Comparison of ENCODE assay signal across 20 cellular contexts in the genomic region with DNA sequence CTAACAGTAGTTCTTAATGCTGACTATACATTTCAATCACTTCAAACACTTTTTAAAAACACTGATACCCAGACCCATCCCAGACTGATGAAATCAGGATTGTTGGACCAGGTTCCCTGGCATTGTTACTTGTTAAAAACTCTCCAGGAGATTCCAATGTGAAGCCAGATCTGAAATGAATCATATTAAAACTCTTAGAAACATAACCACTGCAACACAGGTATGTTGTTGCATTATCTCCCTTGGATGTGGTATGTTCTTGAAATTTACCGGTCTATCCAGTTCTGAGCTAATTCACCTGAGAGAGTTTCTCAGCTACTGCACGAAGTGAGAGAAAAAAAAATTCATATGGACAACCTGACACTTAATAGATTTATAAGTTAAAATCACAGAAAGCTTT. TPM values are rescaled to one million over a fixed set of nuclear protein-coding genes. Genes with fewer than 3 reads are reported as not detected.
A peak's percentile ranks its signal among the peaks of the same experiment; 100 is the strongest.
DNase-seq lines count a peak whose midpoint lies in the region; ATAC-seq, FAIRE-seq and TF ChIP-seq lines count a peak whose summit lies in the region.
"Had no signal": no experiment of that assay in that cellular context is flagged by ENCODE, and none has a peak within 500 bp of the region (broad histone marks: within the 10 kb centered on the region; RNA-seq: fewer than 3 reads in every experiment).

No MANE protein-coding gene starts in this region.

- peak overlapping the region; percentile 45 for H3K27ac Mint-ChIP-seq in memory B cell
- H3K27ac Mint-ChIP-seq: CD8-positive, alpha-beta T cell had no signal

- no peak for TF ChIP-seq POLR2A in IMR-90 (IDR thresholded peaks at IDR 0.05; ENCODE audit: low read depth, low read length)
- no peak for TF ChIP-seq POLR2A in K562 (conservative IDR thresholded peaks at IDR 0.05)
- TF ChIP-seq POLR2A in transverse colon (IDR thresholded peaks at IDR 0.05), result no peak

- no peak overlapping the region for H2BK5ac ChIP-seq in IMR-90 (ENCODE audit: low read depth, low read length, poor library complexity, severe bottlenecking)

- no peaks in the 10 kb centered on the region for H3K36me3 ChIP-seq in IMR-90 (ENCODE audit: control insufficient read depth, insufficient read depth, low read length)
- H3K36me3 ChIP-seq in K562 (ENCODE audit: control insufficient read depth, insufficient read depth, low read length), result peaks cover 26% of the 10 kb centered on the region
- H3K36me3 ChIP-seq in thoracic aorta, result peaks cover 6% of the 10 kb centered on the region
- no peaks in the 10 kb centered on the region for H3K36me3 ChIP-seq in hepatocyte (replicated peaks; ENCODE audit: insufficient read depth, low read depth)
- H3K36me3 ChIP-seq in transverse colon, result no peaks in the 10 kb centered on the region

- H3K9me3 ChIP-seq in IMR-90 (ENCODE audit: control insufficient read depth, insufficient read depth, low read length) (no peaks in the 10 kb centered on the region; the same call in 1 of the 2 replicates), K562 (replicated peaks; ENCODE audit: control insufficient read depth, insufficient read depth, low read depth, low read length) (no peaks in the 10 kb centered on the region; the same call in 1 of the 2 replicates), thoracic aorta (no peaks in the 10 kb centered on the region), hepatocyte (ENCODE audit: low read depth) (no peaks in the 10 kb centered on the region), transverse colon (no peaks in the 10 kb centered on the region)

- H2BK120ac ChIP-seq in IMR-90 (ENCODE audit: low read depth, low read length), result no peak overlapping the region

- H2AK5ac ChIP-seq in IMR-90 (ENCODE audit: low read depth, low read length), result no peak overlapping the region

- no peak overlapping the region for H4K91ac ChIP-seq in IMR-90 (ENCODE audit: insufficient read depth, low read depth, low read length)

- peaks cover 20% of the 10 kb centered on the region for H3K36me3 Mint-ChIP-seq in memory B cell
- H3K36me3 Mint-ChIP-seq: CD8-positive, alpha-beta T cell had no signal

- no peak overlapping the region for H2BK20ac ChIP-seq in IMR-90 (ENCODE audit: low read depth, low read length)

- no peak for TF ChIP-seq RAD21 in IMR-90 (IDR thresholded peaks at IDR 0.05; ENCODE audit: low read length)
- TF ChIP-seq RAD21 in K562 (CRISPR knock-in tag; conservative IDR thresholded peaks at IDR 0.05 in 1 of 2, IDR thresholded peaks at IDR 0.05 in 1 of 2), result no peak

- H4K20me1 ChIP-seq in IMR-90 (ENCODE audit: insufficient read depth, low read length), result no peaks in the 10 kb centered on the region
- H4K20me1 ChIP-seq in K562 (replicated peaks; ENCODE audit: control insufficient read depth, insufficient read depth, low read length), result no peaks in the 10 kb centered on the region
- no peaks in the 10 kb centered on the region for H4K20me1 ChIP-seq in hepatocyte (ENCODE audit: insufficient read depth, poor library complexity, severe bottlenecking)

- H3K79me1 ChIP-seq in IMR-90 (ENCODE audit: low read depth in 1 of 2, low read length in 2 of 2), result no peaks in the 10 kb centered on the region

- H3K79me2 ChIP-seq in K562 (ENCODE audit: control insufficient read depth, insufficient read depth, low read length) (peaks cover 12% of the 10 kb centered on the region), hepatocyte (no peaks in the 10 kb centered on the region)

- no peak overlapping the region for H3K18ac ChIP-seq in IMR-90 (ENCODE audit: low read depth, low read length)

- H3K27ac ChIP-seq in IMR-90 (ENCODE audit: insufficient read depth, low read length) (no peak overlapping the region), K562 (ENCODE audit: extremely low read depth, low read depth, low read length) (no peak overlapping the region), thoracic aorta (peak overlapping the region; percentile 2 to 62), hepatocyte (no peak overlapping the region), transverse colon (no peak overlapping the region)
- H3K27ac ChIP-seq: GM23248, HL-60 had no signal

- peaks cover 5% of the 10 kb centered on the region for H3K9me3 Mint-ChIP-seq in memory B cell
- H3K9me3 Mint-ChIP-seq: CD8-positive, alpha-beta T cell had no signal

- H3K4me3 ChIP-seq in IMR-90 (ENCODE audit: insufficient read depth, low read depth, low read length), result no peak overlapping the region
- H3K4me3 ChIP-seq in K562, result no peak overlapping the region
- no peak overlapping the region for H3K4me3 ChIP-seq in thoracic aorta
- no peak overlapping the region for H3K4me3 ChIP-seq in hepatocyte
- H3K4me3 ChIP-seq in transverse colon, result no peak overlapping the region
- H3K4me3 ChIP-seq: GM23248 had no signal

- DNase-seq in IMR-90 (no peak), K562 (ENCODE audit: extremely low read depth in 1 of 4, low spot score in 3 of 4) (no peak), memory B cell (ENCODE audit: low spot score in 2 of 2) (no peak), thoracic aorta (ENCODE audit: low spot score) (no peak), NCI-H1105 (lab: John Stamatoyannopoulos, UW) (no peak), hepatocyte (ENCODE audit: low spot score) (no peak), transverse colon (no peak)
- DNase-seq: CD8-positive, alpha-beta T cell; DND-41; GDM1; KG1; NCI-H1092; NCI-H1694; NCI-H345; NCI-H69; NK-92 treated with Interleukin-12 subunit alpha and Interleukin-12 subunit beta, amount 100 ng/mL, for 24 hours; OCI-M1 had no signal

- peaks cover 3% of the 10 kb centered on the region for H3K4me1 Mint-ChIP-seq in memory B cell

- H2AFZ ChIP-seq in IMR-90 (replicated peaks; ENCODE audit: low read length, poor library complexity) (no peak overlapping the region), K562 (ENCODE audit: low read depth, low read length) (no peak overlapping the region), hepatocyte (no peak overlapping the region)
- H2AFZ ChIP-seq: GM23248 had no signal

- TF ChIP-seq EP300 in K562 (IDR thresholded peaks at IDR 0.05; ENCODE audit: low read length) (no peak), transverse colon (IDR thresholded peaks at IDR 0.05; ENCODE audit: low read depth) (no peak)

- H3K56ac ChIP-seq in IMR-90 (ENCODE audit: extremely low read depth, insufficient read depth, low read length), result no peak overlapping the region

- H3K23ac ChIP-seq in IMR-90 (ENCODE audit: low read depth, low read length), result no peak overlapping the region

- no peak overlapping the region for H4K8ac ChIP-seq in IMR-90 (ENCODE audit: low read depth in 2 of 2, low read length in 2 of 2)

- H3K9ac ChIP-seq in IMR-90 (ENCODE audit: low read depth, low read length) (no peak overlapping the region), K562 (ENCODE audit: insufficient read depth in 1 of 2, low read depth in 2 of 2, low read length in 2 of 2) (no peak overlapping the region)
- H3K9ac ChIP-seq: GM23248 had no signal

- no peak overlapping the region for H2AK9ac ChIP-seq in IMR-90 (replicated peaks; ENCODE audit: low read depth, low read length, poor library complexity)

- CTCF ChIA-PET in IMR-90 (lab: Yijun Ruan, JAX), result interaction anchor here (1.1 kb wide), 1 partner anchor 33 kb away, joined by 3 read pairs; no protein-coding TSS in a partner anchor
- CTCF ChIA-PET in K562 (lab: Yijun Ruan, JAX; ENCODE audit: low intra/inter-chr PET ratio), result no interaction called here

- no peak overlapping the region for H2BK15ac ChIP-seq in IMR-90 (ENCODE audit: low read depth, low read length)

- no peaks in the 10 kb centered on the region for H3K9me2 ChIP-seq in hepatocyte (replicated peaks; ENCODE audit: insufficient read depth)

- intact Hi-C loops in IMR-90 (cut with micrococcal nuclease), result no loop called here
- intact Hi-C loops in K562 (cut with micrococcal nuclease), result no loop called here
- intact Hi-C loops in transverse colon (cut with DNase I; ENCODE audit: low total_unique reads), result no loop called here

- H3K4me1 ChIP-seq in IMR-90 (ENCODE audit: control insufficient read depth, insufficient read depth, low read length), result no peaks in the 10 kb centered on the region
- no peaks in the 10 kb centered on the region for H3K4me1 ChIP-seq in K562 (replicated peaks in 1 of 2; ENCODE audit: control insufficient read depth in 2 of 2, insufficient read depth in 2 of 2, low read length in 2 of 2)
- peaks cover 17 to 29% of the 10 kb centered on the region in 2 donors for H3K4me1 ChIP-seq in thoracic aorta (ENCODE audit: control insufficient read depth in 1 of 2, low read depth in 2 of 2)
- H3K4me1 ChIP-seq in hepatocyte (ENCODE audit: insufficient read depth), result no peaks in the 10 kb centered on the region
- no peaks in the 10 kb centered on the region for H3K4me1 ChIP-seq in transverse colon

- H3K4ac ChIP-seq in IMR-90 (ENCODE audit: low read depth, low read length), result no peak overlapping the region

- POLR2A ChIA-PET in IMR-90 (lab: Charles Lee; ENCODE audit: unreplicated experiment), result no interaction called here
- POLR2A ChIA-PET in K562 (lab: Yijun Ruan, JAX), result interaction anchor here (1.5 kb wide), 1 partner anchor 21 kb away, joined by 3 read pairs; no protein-coding TSS in a partner anchor

- no peaks in the 10 kb centered on the region for H3K27me3 Mint-ChIP-seq in memory B cell

- WGBS in IMR-90 (ENCODE audit: extremely low coverage in 2 of 2, insufficient read length in 1 of 2), 2 experiments, result no CpG with 5 or more reads among the region's 2 CpGs
- 57% methylated on average over 2 of the region's 2 CpGs for WGBS in K562 (ENCODE audit: insufficient coverage, low coverage, missing lambda C conversion rate)
- WGBS in hepatocyte (ENCODE audit: low lambda C conversion rate, missing lambda C conversion rate), result 75% methylated on average over 2 of the region's 2 CpGs
- WGBS in transverse colon (ENCODE audit: low coverage in 1 of 2), 2 donors, result 72 to 91% methylated on average over 2 of the region's 2 CpGs

- TF ChIP-seq CTCF in IMR-90 (conservative IDR thresholded peaks at IDR 0.05; ENCODE audit: low read depth, low read length) (no peak), K562 (IDR thresholded peaks at IDR 0.05 in 2 of 3, conservative IDR thresholded peaks at IDR 0.05 in 1 of 3; ENCODE audit: insufficient read depth in 2 of 3, low read depth in 1 of 3, low read length in 3 of 3) (no peak), thoracic aorta (IDR thresholded peaks at IDR 0.05) (no peak), hepatocyte (IDR thresholded peaks at IDR 0.05; ENCODE audit: poor library complexity) (no peak), transverse colon (IDR thresholded peaks at IDR 0.05) (no peak)

- dilution Hi-C loops in IMR-90 (cut with HindIII; ENCODE audit: low sequenced_read_pairs, unreplicated experiment), result no loop called here

- H3K4me2 ChIP-seq in IMR-90 (ENCODE audit: low read depth, low read length), result no peak overlapping the region
- no peak overlapping the region for H3K4me2 ChIP-seq in K562 (ENCODE audit: insufficient read depth, low read length)
- no peak overlapping the region for H3K4me2 ChIP-seq in hepatocyte

- no peak overlapping the region for H4K5ac ChIP-seq in IMR-90 (ENCODE audit: low read depth, low read length)

- no peak overlapping the region for H3K14ac ChIP-seq in IMR-90 (replicated peaks; ENCODE audit: low read depth, low read length)

- H3K27me3 ChIP-seq in IMR-90 (ENCODE audit: control insufficient read depth, insufficient read depth, low read length), result no peaks in the 10 kb centered on the region
- H3K27me3 ChIP-seq in K562 (ENCODE audit: control insufficient read depth in 2 of 2, insufficient read depth in 2 of 2, low read length in 2 of 2), result no peaks in the 10 kb centered on the region
- H3K27me3 ChIP-seq in thoracic aorta (replicated peaks; ENCODE audit: insufficient read depth), result no peaks in the 10 kb centered on the region
- H3K27me3 ChIP-seq in hepatocyte, result no peaks in the 10 kb centered on the region
- H3K27me3 ChIP-seq in transverse colon, result no peaks in the 10 kb centered on the region

- in situ Hi-C loops in IMR-90 (cut with MboI; ENCODE audit: low sequenced_read_pairs) (no loop called here), K562 (cut with MboI) (no loop called here), transverse colon (cut with MboI; ENCODE audit: low pct_ligation_motif_present in 1 of 4, low pct_unique_long_range_greater_than_20kb in 1 of 4, low sequenced_read_pairs in 3 of 4) (no loop called here)

- BruUV-seq in IMR-90 (replicated peaks; lab: Mats Ljungman, UMichigan) (no TSS peak), K562 (replicated peaks; lab: Mats Ljungman, UMichigan) (no TSS peak)

- H3K9me1 ChIP-seq in IMR-90 (ENCODE audit: insufficient read depth, low read length) (no peaks in the 10 kb centered on the region), K562 (ENCODE audit: control insufficient read depth, insufficient read depth, low read length) (no peaks in the 10 kb centered on the region)

- no peak overlapping the region for H3K4me3 Mint-ChIP-seq in memory B cell
- H3K4me3 Mint-ChIP-seq: CD8-positive, alpha-beta T cell had no signal

- FAIRE-seq in K562 (lab: Jason Lieb, UNC), result no peak
- FAIRE-seq: D721Med had no signal

- ATAC-seq in IMR-90 (ENCODE audit: low read depth), result no peak
- no peak for ATAC-seq in K562
- no peak for ATAC-seq in memory B cell (ENCODE audit: low read depth)
- no peak for ATAC-seq in thoracic aorta (ENCODE audit: insufficient number of reproducible peaks, low FRiP score, low read depth)
- ATAC-seq: CD8-positive, alpha-beta T cell had no signal

RNA-seq across cellular contexts. Expression of a gene that starts 21.8 kb away (rescaled TPM):
- total RNA-seq in IMR-90 (2012; rRNA removed) (6.8 and 9.4 TPM in 2 replicates), K562 (2014; rRNA removed) (47.6 and 50.1 TPM in 2 replicates), K562 (2014; rRNA removed; fragmentation: Illumina TruSeq; extraction: Trizol) (62.4 and 74.7 TPM in 2 replicates), K562 (2015; rRNA removed; fragmentation: Illumina TruSeq; extraction: Trizol) (52.6 and 58.3 TPM in 2 replicates), K562 (2021) (56.5 and 64.5 TPM in 2 replicates), thoracic aorta (100 to 1,000 TPM in 1 of 2 donors, 10 to 100 TPM in 1; 94.0 to 104 TPM), hepatocyte (11.0 and 14.6 TPM in 2 replicates), transverse colon (10 to 100 TPM; 17.3 to 58.0 (median 23.5) TPM)
- polyA plus RNA-seq in IMR-90 (2012; rRNA removed) (1.4 and 1.5 TPM in 2 replicates), K562 (2011; rRNA removed) (35.4 and 37.6 TPM in 2 replicates), K562 (2014; fragmentation: Illumina TruSeq; extraction: Trizol) (62.3 and 67.8 TPM in 2 replicates), K562 (2014; fragmentation: Nextera tagmentation; extraction: Ambion mirVana) (10 to 100 TPM; 48.2 to 66.3 TPM), K562 (2014; rRNA removed) (25.1 and 28.8 TPM in 2 replicates), hepatocyte (5.9 and 6.0 TPM in 2 replicates)
- 0.88 and 0.95 TPM in 2 replicates for polyA plus RNA-seq in IMR-90 (2012; cell fraction: cytosol; rRNA removed)
- polyA plus RNA-seq in IMR-90 (2012; cell fraction: nucleus; rRNA removed; ENCODE audit: low replicate concordance), result 0.86 and 1.2 TPM in 2 replicates
- 52.4 and 139 TPM in 2 replicates for total RNA-seq in K562 (2011; cell fraction: chromatin; rRNA removed; ENCODE audit: low replicate concordance)
- total RNA-seq in K562 (2011; cell fraction: nucleolus; rRNA removed), result 18.3 and 23.4 TPM in 2 replicates
- 41.7 and 68.3 TPM in 2 replicates for total RNA-seq in K562 (2011; cell fraction: nucleoplasm; rRNA removed)
- 57.3 and 69.3 TPM in 2 replicates for polyA plus RNA-seq in K562 (2011; cell fraction: cytosol; rRNA removed)
- 45.1 and 48.9 TPM in 2 replicates for polyA plus RNA-seq in K562 (2011; cell fraction: nucleus; rRNA removed)
- polyA plus RNA-seq in K562 (2012), result 25.7 and 46.6 TPM in 2 replicates
- 181 and 196 TPM in 2 replicates for polyA minus RNA-seq in K562 (2011; rRNA and poly(A)+ RNA removed)
- polyA minus RNA-seq in K562 (2011; cell fraction: cytosol; rRNA and poly(A)+ RNA removed), result 45.1 and 47.7 TPM in 2 replicates
- polyA minus RNA-seq in K562 (2011; cell fraction: nucleus; rRNA and poly(A)+ RNA removed), result 97.3 and 153 TPM in 2 replicates

Comparison
In these comparisons a context has a peak if more than half of its experiments do, and no peak if none do; other contexts are left out.
1. H3K27ac ChIP-seq: peak in thoracic aorta (2 of 2); none in IMR-90 (single experiment), K562 (single experiment), hepatocyte (single experiment) and transverse colon (0 of 4).